In the genomic region with DNA sequence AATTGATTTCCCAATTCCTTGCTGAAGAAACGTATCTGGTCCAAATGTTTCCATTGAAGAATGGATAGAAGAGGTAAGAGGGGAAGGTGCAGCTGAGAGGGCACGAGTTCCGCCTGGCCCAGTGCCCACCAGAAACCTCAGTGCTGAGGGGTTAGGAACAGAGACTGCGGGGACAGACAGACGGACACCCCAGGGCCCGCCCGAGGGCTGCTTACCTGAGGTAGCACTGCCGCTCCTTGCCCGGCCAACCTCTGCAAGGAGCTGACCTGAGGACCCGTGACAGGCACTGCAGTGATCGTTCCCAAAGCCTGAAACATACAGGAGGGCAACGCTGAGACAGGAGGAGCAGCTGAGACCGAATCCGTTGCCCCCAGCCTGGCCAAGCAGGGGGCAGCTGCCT, we compare ENCODE assay signal across 19 cellular contexts.
DNase-seq lines count a peak whose midpoint lies in the region; ATAC-seq and TF ChIP-seq lines count a peak whose summit lies in the region.
"Had no signal": no experiment of that assay in that cellular context is flagged by ENCODE, and none has a peak within 500 bp of the region (broad histone marks: within the 10 kb centered on the region; RNA-seq: fewer than 3 reads in every experiment).

No MANE protein-coding gene starts in this region.

- H4K20me1 ChIP-seq in MM.1S (ENCODE audit: insufficient read depth, low read length), result no peaks in the 10 kb centered on the region
- H4K20me1 ChIP-seq: BLaER1 had no signal

- no peak for ATAC-seq in natural killer cell treated with Interleukin-12 subunit alpha and Interleukin-12 subunit beta and Interleukin-15 and Interleukin-18, amount 100 ng/mL, for 72 hours
- no peak for ATAC-seq in natural killer cell
- ATAC-seq in activated T-helper 17 cell treated with anti-CD3 and anti-CD28 coated beads, Interleukin-2, amount 50 U/mL, for 72 hours (replicated peaks), result no peak
- ATAC-seq: CD8-positive, alpha-beta T cell; GM12878; K562 had no signal

- peak; percentile 8 for DNase-seq in natural killer cell treated with Interleukin-12 subunit alpha and Interleukin-12 subunit beta and Interleukin-15 and Interleukin-18, amount 100 ng/mL, for 72 hours (ENCODE audit: low spot score)
- DNase-seq in natural killer cell (no peak), islet precursor cell (peak; percentile 37), posterior vena cava (ENCODE audit: low spot score) (peak; percentile 79), MM.1S (no peak)
- no peak for DNase-seq in stimulated activated CD4-positive, alpha-beta T cell treated with anti-CD3 and anti-CD28 coated beads, Interleukin-4, amount 100 ng/mL, for 4 hours
- DNase-seq: Calu3; CD8-positive, alpha-beta T cell; DMS53; EL; NCI-H1105 treated with DMSO at 0.1 percent for 48 hours; NCI-H1694; NCI-H510A; NCI-H774; SHP77 had no signal

- H3K9me2 ChIP-seq in MM.1S (replicated peaks; ENCODE audit: insufficient read depth, low read length), result no peaks in the 10 kb centered on the region

- intact Hi-C loops in natural killer cell (cut with micrococcal nuclease) (no loop called here), posterior vena cava (cut with DNase I) (no loop called here)

- no peak overlapping the region for H3K9ac ChIP-seq in MM.1S (ENCODE audit: low read length)
- H3K9ac ChIP-seq: BLaER1 had no signal

- no peaks in the 10 kb centered on the region for H3F3A ChIP-seq in MM.1S (ENCODE audit: insufficient read depth, low read length)

- H2AFZ ChIP-seq in MM.1S (ENCODE audit: low read length), result no peak overlapping the region

- TF ChIP-seq CTCF in natural killer cell (IDR thresholded peaks at IDR 0.05) (no peak), MM.1S (IDR thresholded peaks at IDR 0.05; ENCODE audit: low read length) (no peak)

- no peak overlapping the region for H3K4me3 Mint-ChIP-seq in natural killer cell treated with Interleukin-12 subunit alpha and Interleukin-12 subunit beta and Interleukin-15 and Interleukin-18, amount 100 ng/mL, for 72 hours
- H3K4me3 Mint-ChIP-seq in natural killer cell, result no peak overlapping the region
- no peak overlapping the region for H3K4me3 Mint-ChIP-seq in activated T-helper 17 cell treated with anti-CD3 and anti-CD28 coated beads, Interleukin-2, amount 50 U/mL, for 72 hours
- H3K4me3 Mint-ChIP-seq: CD8-positive, alpha-beta T cell had no signal

- no peak overlapping the region for H3K4me2 ChIP-seq in MM.1S (ENCODE audit: low read depth, low read length)
- H3K4me2 ChIP-seq: BLaER1 had no signal

- H3K79me2 ChIP-seq in MM.1S (ENCODE audit: low read length), result no peaks in the 10 kb centered on the region

- H3K4me1 ChIP-seq in MM.1S (ENCODE audit: low read length), result no peaks in the 10 kb centered on the region
- H3K4me1 ChIP-seq: BLaER1 had no signal

- no peaks in the 10 kb centered on the region for H3K9me3 ChIP-seq in MM.1S (replicated peaks; ENCODE audit: insufficient read depth, low read length)

- H3K36me3 Mint-ChIP-seq in natural killer cell treated with Interleukin-12 subunit alpha and Interleukin-12 subunit beta and Interleukin-15 and Interleukin-18, amount 100 ng/mL, for 72 hours, result no peaks in the 10 kb centered on the region
- H3K36me3 Mint-ChIP-seq in natural killer cell, result no peaks in the 10 kb centered on the region
- H3K36me3 Mint-ChIP-seq in activated T-helper 17 cell treated with anti-CD3 and anti-CD28 coated beads, Interleukin-2, amount 50 U/mL, for 72 hours (ENCODE audit: low read depth), result no peaks in the 10 kb centered on the region
- H3K36me3 Mint-ChIP-seq: CD8-positive, alpha-beta T cell had no signal

- H3K27ac ChIP-seq in MM.1S (ENCODE audit: low read length), result no peak overlapping the region
- H3K27ac ChIP-seq: BLaER1 had no signal

- H3K27me3 ChIP-seq in MM.1S (replicated peaks; ENCODE audit: insufficient read depth, low read length), result peaks cover 94% of the 10 kb centered on the region
- H3K27me3 ChIP-seq: BLaER1 had no signal

- H3K4me3 ChIP-seq in MM.1S (ENCODE audit: low read length), result no peak overlapping the region
- H3K4me3 ChIP-seq: BLaER1, GM12878, K562 had no signal

- H3K36me3 ChIP-seq in MM.1S (replicated peaks; ENCODE audit: insufficient read depth, low read length), result no peaks in the 10 kb centered on the region
- H3K36me3 ChIP-seq: BLaER1 had no signal

- H3K4me1 Mint-ChIP-seq in natural killer cell treated with Interleukin-12 subunit alpha and Interleukin-12 subunit beta and Interleukin-15 and Interleukin-18, amount 100 ng/mL, for 72 hours (ENCODE audit: low read depth in 2 of 2), result peaks cover 0 to 5% of the 10 kb centered on the region in 2 donors
- no peaks in the 10 kb centered on the region for H3K4me1 Mint-ChIP-seq in natural killer cell
- no peaks in the 10 kb centered on the region for H3K4me1 Mint-ChIP-seq in activated T-helper 17 cell treated with anti-CD3 and anti-CD28 coated beads, Interleukin-2, amount 50 U/mL, for 72 hours

- H3K9me3 Mint-ChIP-seq in natural killer cell treated with Interleukin-12 subunit alpha and Interleukin-12 subunit beta and Interleukin-15 and Interleukin-18, amount 100 ng/mL, for 72 hours, result no peaks in the 10 kb centered on the region
- no peaks in the 10 kb centered on the region for H3K9me3 Mint-ChIP-seq in natural killer cell
- no peaks in the 10 kb centered on the region for H3K9me3 Mint-ChIP-seq in activated T-helper 17 cell treated with anti-CD3 and anti-CD28 coated beads, Interleukin-2, amount 50 U/mL, for 72 hours

- no peak overlapping the region for H3K27ac Mint-ChIP-seq in natural killer cell treated with Interleukin-12 subunit alpha and Interleukin-12 subunit beta and Interleukin-15 and Interleukin-18, amount 100 ng/mL, for 72 hours
- H3K27ac Mint-ChIP-seq in natural killer cell, result no peak overlapping the region
- H3K27ac Mint-ChIP-seq in activated T-helper 17 cell treated with anti-CD3 and anti-CD28 coated beads, Interleukin-2, amount 50 U/mL, for 72 hours, result no peak overlapping the region
- H3K27ac Mint-ChIP-seq: CD8-positive, alpha-beta T cell had no signal

- peaks cover 0 to 18% of the 10 kb centered on the region in 2 donors for H3K27me3 Mint-ChIP-seq in natural killer cell treated with Interleukin-12 subunit alpha and Interleukin-12 subunit beta and Interleukin-15 and Interleukin-18, amount 100 ng/mL, for 72 hours
- H3K27me3 Mint-ChIP-seq in natural killer cell (ENCODE audit: low read depth in 2 of 2), result no peaks in the 10 kb centered on the region
- peaks cover 3% of the 10 kb centered on the region for H3K27me3 Mint-ChIP-seq in activated T-helper 17 cell treated with anti-CD3 and anti-CD28 coated beads, Interleukin-2, amount 50 U/mL, for 72 hours

Comparison
In these comparisons a context has a peak if more than half of its experiments do, and no peak if none do; other contexts are left out.
1. DNase-seq: peak in natural killer cell treated with Interleukin-12 subunit alpha and Interleukin-12 subunit beta and Interleukin-15 and Interleukin-18, amount 100 ng/mL, for 72 hours (single experiment), islet precursor cell (single experiment) and posterior vena cava (single experiment); none in natural killer cell (single experiment), MM.1S (single experiment) and stimulated activated CD4-positive, alpha-beta T cell treated with anti-CD3 and anti-CD28 coated beads, Interleukin-4, amount 100 ng/mL, for 4 hours (0 of 2).